Comparison of ENCODE assay signal across 13 cellular contexts in the genomic region with DNA sequence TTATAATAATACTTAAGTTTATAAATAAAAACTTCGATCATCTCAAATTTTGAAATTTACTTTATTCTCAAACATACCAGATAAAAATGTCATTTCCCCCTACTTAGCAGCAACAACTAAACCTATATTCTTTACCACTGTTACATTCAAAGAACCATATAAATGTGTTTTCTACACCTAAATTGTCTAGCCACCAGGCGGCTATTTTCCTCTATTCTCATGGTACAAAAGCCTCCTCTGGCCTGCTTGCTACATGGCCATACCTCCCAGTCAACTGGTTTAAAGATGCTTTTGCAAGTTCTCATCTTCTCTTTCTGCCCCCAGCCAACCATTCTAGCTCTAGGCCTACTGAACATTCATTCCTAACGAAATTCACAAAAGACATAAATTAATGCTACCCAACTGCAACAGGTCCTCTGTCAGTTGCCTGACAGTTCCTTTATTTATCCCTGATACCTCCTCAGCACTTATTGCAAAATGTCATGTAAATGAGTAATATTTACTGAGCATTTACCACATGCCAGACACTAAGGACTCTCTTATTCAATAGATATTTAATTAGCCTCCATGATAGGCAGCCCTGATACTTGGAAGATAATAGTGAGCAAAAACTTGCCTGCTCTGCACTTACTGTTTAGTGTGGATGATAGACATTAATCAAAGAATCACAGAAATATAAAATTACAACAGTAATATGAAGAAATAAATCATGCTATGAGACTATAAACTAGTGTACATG.
"Had no signal": no experiment of that assay in that cellular context is flagged by ENCODE, and none has a peak within 500 bp of the region (broad histone marks: within the 10 kb centered on the region; RNA-seq: fewer than 3 reads in every experiment).

No MANE protein-coding gene starts in this region.

- H3K27me3 ChIP-seq: esophagus squamous epithelium, foreskin keratinocyte, pancreas had no signal

- H3K9me3 ChIP-seq: esophagus squamous epithelium, pancreas, thoracic aorta had no signal

- H3K27ac ChIP-seq: esophagus squamous epithelium, foreskin keratinocyte, pancreas, thoracic aorta had no signal

- H3K36me3 ChIP-seq: esophagus squamous epithelium, pancreas, thoracic aorta had no signal

- H3K4me3 ChIP-seq: esophagus squamous epithelium, pancreas, thoracic aorta had no signal

- DNase-seq: activated CD4-positive, alpha-beta T cell treated with anti-CD3 and anti-CD28 coated beads, Interleukin-2, amount 10 ng/mL, durations not matched to agents 7 days and 5 days; activated CD4-positive, CD25-positive, alpha-beta regulatory T cell; activated CD8-positive, alpha-beta memory T cell treated with anti-CD3 and anti-CD28 coated beads for 24 hours; activated effector memory CD4-positive, alpha-beta T cell treated with Interleukin-2 at 50 U/mL for 16 hours; activated naive CD8-positive, alpha-beta T cell treated with anti-CD3 and anti-CD28 coated beads for 36 hours; anterior cingulate cortex; esophagus squamous epithelium; foreskin keratinocyte; head of caudate nucleus; pancreas; stimulated activated CD4-positive, alpha-beta T cell treated with anti-CD3 and anti-CD28 coated beads, Interleukin-4, amount 100 ng/mL, for 24 hours; stimulated activated naive CD8-positive, alpha-beta T cell treated with anti-CD3 and anti-CD28 coated beads, Interleukin-15, amount 100 ng/mL, for 72 hours had no signal
